In the genomic region with DNA sequence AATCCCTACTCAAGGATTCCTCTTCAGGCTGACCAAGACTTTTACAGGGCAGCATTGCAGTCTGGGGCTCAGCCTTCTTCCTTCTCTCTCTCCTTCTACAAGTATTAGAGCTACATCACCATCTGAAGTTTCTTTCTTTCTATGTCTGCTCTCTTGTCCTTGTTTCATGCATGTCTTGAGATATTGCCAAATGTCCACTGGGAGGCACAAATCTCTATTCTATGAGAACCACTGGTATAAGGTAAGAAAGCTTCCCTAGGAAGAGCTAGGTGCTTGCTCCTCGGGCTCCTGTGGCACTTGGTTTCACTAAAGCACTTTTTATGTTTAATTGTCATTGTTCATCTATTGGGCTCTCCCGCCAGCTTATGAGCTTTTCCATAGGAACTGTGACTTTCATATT, we compare ENCODE assay signal across 20 cellular contexts.
DNase-seq lines count a peak whose midpoint lies in the region; ATAC-seq and TF ChIP-seq lines count a peak whose summit lies in the region.
"Had no signal": no experiment of that assay in that cellular context is flagged by ENCODE, and none has a peak within 500 bp of the region (broad histone marks: within the 10 kb centered on the region; RNA-seq: fewer than 3 reads in every experiment).

No MANE protein-coding gene starts in this region.

- H3K4me3 ChIP-seq in hepatocyte: no peak overlapping the region
- H3K4me3 ChIP-seq: esophagus squamous epithelium, lung, SK-N-MC, smooth muscle cell had no signal

- no peaks in the 10 kb centered on the region for H3K36me3 Mint-ChIP-seq in type B pancreatic cell
- H3K36me3 Mint-ChIP-seq: activated naive CD8-positive, alpha-beta T cell treated with anti-CD3 and anti-CD28 coated beads, Interleukin-2, amount 10 ng/mL, durations not matched to agents 7 days and 5 days; brain; naive thymus-derived CD8-positive, alpha-beta T cell had no signal

- no peak overlapping the region for H3K4me2 ChIP-seq in hepatocyte
- H3K4me2 ChIP-seq: smooth muscle cell had no signal

- TF ChIP-seq CTCF in hepatocyte (IDR thresholded peaks at IDR 0.05; ENCODE audit: poor library complexity) (peak; percentile 33), type B pancreatic cell (conservative IDR thresholded peaks at IDR 0.05) (peak; percentile 30)

- no peak overlapping the region for H2AFZ ChIP-seq in hepatocyte

- ATAC-seq in stimulated activated naive CD8-positive, alpha-beta T cell treated with anti-CD3 and anti-CD28 coated beads, Interleukin-15, amount 100 ng/mL, for 72 hours: peak; percentile 31
- no peak for ATAC-seq in stimulated activated naive CD8-positive, alpha-beta T cell treated with anti-CD3 and anti-CD28 coated beads, Interleukin-15, Interleukin-2, amounts not matched to agents 100 U/mL and 50 U/mL, for 24 hours
- ATAC-seq: activated CD4-positive, alpha-beta T cell treated with anti-CD3 and anti-CD28 coated beads for 36 hours; naive thymus-derived CD8-positive, alpha-beta T cell had no signal

- peaks cover 2% of the 10 kb centered on the region for H3K27me3 ChIP-seq in hepatocyte
- H3K27me3 ChIP-seq: esophagus squamous epithelium had no signal

- in situ Hi-C loops in SK-MEL-5 (cut with HindIII; ENCODE audit: low pct_unique_long_range_greater_than_20kb, low sequenced_read_pairs): no loop called here

- H3K27ac Mint-ChIP-seq in stimulated activated naive CD8-positive, alpha-beta T cell treated with anti-CD3 and anti-CD28 coated beads, Interleukin-15, amount 100 ng/mL, for 72 hours: no peak overlapping the region
- no peak overlapping the region for H3K27ac Mint-ChIP-seq in type B pancreatic cell
- H3K27ac Mint-ChIP-seq: activated CD4-positive, alpha-beta T cell treated with anti-CD3 and anti-CD28 coated beads for 36 hours; activated naive CD8-positive, alpha-beta T cell treated with anti-CD3 and anti-CD28 coated beads, Interleukin-2, amount 10 ng/mL, durations not matched to agents 7 days and 5 days; naive thymus-derived CD8-positive, alpha-beta T cell had no signal

- H3K9me3 ChIP-seq in hepatocyte (ENCODE audit: low read depth): no peaks in the 10 kb centered on the region
- H3K9me3 ChIP-seq: esophagus squamous epithelium had no signal

- no peaks in the 10 kb centered on the region for H4K20me1 ChIP-seq in hepatocyte (ENCODE audit: insufficient read depth, poor library complexity, severe bottlenecking)

- H3K4me1 Mint-ChIP-seq in stimulated activated naive CD8-positive, alpha-beta T cell treated with anti-CD3 and anti-CD28 coated beads, Interleukin-15, amount 100 ng/mL, for 72 hours: no peaks in the 10 kb centered on the region
- H3K4me1 Mint-ChIP-seq in type B pancreatic cell (ENCODE audit: unreplicated experiment): no peaks in the 10 kb centered on the region
- H3K4me1 Mint-ChIP-seq: activated CD4-positive, alpha-beta T cell treated with anti-CD3 and anti-CD28 coated beads for 36 hours; activated naive CD8-positive, alpha-beta T cell treated with anti-CD3 and anti-CD28 coated beads, Interleukin-2, amount 10 ng/mL, durations not matched to agents 7 days and 5 days; naive thymus-derived CD8-positive, alpha-beta T cell had no signal

- no peaks in the 10 kb centered on the region for H3K36me3 ChIP-seq in hepatocyte (replicated peaks; ENCODE audit: insufficient read depth, low read depth)
- H3K36me3 ChIP-seq: esophagus squamous epithelium had no signal

- H3K4me3 Mint-ChIP-seq in stimulated activated naive CD8-positive, alpha-beta T cell treated with anti-CD3 and anti-CD28 coated beads, Interleukin-15, amount 100 ng/mL, for 72 hours: no peak overlapping the region
- H3K4me3 Mint-ChIP-seq in type B pancreatic cell: no peak overlapping the region
- H3K4me3 Mint-ChIP-seq: activated CD4-positive, alpha-beta T cell treated with anti-CD3 and anti-CD28 coated beads for 36 hours; activated naive CD8-positive, alpha-beta T cell treated with anti-CD3 and anti-CD28 coated beads, Interleukin-2, amount 10 ng/mL, durations not matched to agents 7 days and 5 days; brain; naive thymus-derived CD8-positive, alpha-beta T cell had no signal

- H3K9me2 ChIP-seq in hepatocyte (replicated peaks; ENCODE audit: insufficient read depth): no peaks in the 10 kb centered on the region

- no peak overlapping the region for H3K27ac ChIP-seq in hepatocyte
- H3K27ac ChIP-seq: esophagus squamous epithelium, SK-N-MC had no signal

- 66% methylated on average over 2 of the region's 2 CpGs for WGBS in hepatocyte (ENCODE audit: low lambda C conversion rate, missing lambda C conversion rate)

- no peak for DNase-seq in stimulated activated naive CD8-positive, alpha-beta T cell treated with anti-CD3 and anti-CD28 coated beads, Interleukin-15, amount 100 ng/mL, for 72 hours
- DNase-seq in stimulated activated naive CD8-positive, alpha-beta T cell treated with anti-CD3 and anti-CD28 coated beads, Interleukin-15, Interleukin-2, amounts not matched to agents 100 U/mL and 50 U/mL, for 24 hours: no peak
- DNase-seq in SK-MEL-5 (ENCODE audit: low read depth, low spot score): peak; percentile 33
- peak; percentile 28 for DNase-seq in hepatocyte (ENCODE audit: low spot score)
- no peak for DNase-seq in type B pancreatic cell (ENCODE audit: extremely low spot score, unreplicated experiment)
- DNase-seq in ecto neural progenitor cell (ENCODE audit: low spot score): no peak
- no peak for DNase-seq in medulla oblongata (ENCODE audit: extremely low spot score)
- no peak for DNase-seq in COR-L47 (lab: John Stamatoyannopoulos, UW)
- DNase-seq: activated CD4-positive, alpha-beta T cell treated with anti-CD3 and anti-CD28 coated beads for 36 hours; activated naive CD8-positive, alpha-beta T cell treated with anti-CD3 and anti-CD28 coated beads, Interleukin-2, amount 10 ng/mL, durations not matched to agents 7 days and 5 days; dermis blood vessel endothelial cell; EL; esophagus squamous epithelium; naive thymus-derived CD8-positive, alpha-beta T cell; NCI-H1930; stimulated activated CD4-positive, alpha-beta T cell treated with anti-CD3 and anti-CD28 coated beads, Interleukin-4, amount 100 ng/mL, for 24 hours had no signal

- H3K9me3 Mint-ChIP-seq in stimulated activated naive CD8-positive, alpha-beta T cell treated with anti-CD3 and anti-CD28 coated beads, Interleukin-15, amount 100 ng/mL, for 72 hours: no peaks in the 10 kb centered on the region
- no peaks in the 10 kb centered on the region for H3K9me3 Mint-ChIP-seq in type B pancreatic cell
- H3K9me3 Mint-ChIP-seq: activated naive CD8-positive, alpha-beta T cell treated with anti-CD3 and anti-CD28 coated beads, Interleukin-2, amount 10 ng/mL, durations not matched to agents 7 days and 5 days; brain; naive thymus-derived CD8-positive, alpha-beta T cell had no signal

- peaks cover 24% of the 10 kb centered on the region for H3K27me3 Mint-ChIP-seq in stimulated activated naive CD8-positive, alpha-beta T cell treated with anti-CD3 and anti-CD28 coated beads, Interleukin-15, amount 100 ng/mL, for 72 hours
- peaks cover 10% of the 10 kb centered on the region for H3K27me3 Mint-ChIP-seq in type B pancreatic cell
- H3K27me3 Mint-ChIP-seq: activated naive CD8-positive, alpha-beta T cell treated with anti-CD3 and anti-CD28 coated beads, Interleukin-2, amount 10 ng/mL, durations not matched to agents 7 days and 5 days; brain had no signal

- H3K79me2 ChIP-seq in hepatocyte: no peaks in the 10 kb centered on the region

- no peaks in the 10 kb centered on the region for H3K4me1 ChIP-seq in hepatocyte (ENCODE audit: insufficient read depth)
- H3K4me1 ChIP-seq: esophagus squamous epithelium had no signal

Comparison
In these comparisons a context has a peak if more than half of its experiments do, and no peak if none do; other contexts are left out.
1. DNase-seq: peak in SK-MEL-5 (single experiment) and hepatocyte (single experiment); none in stimulated activated naive CD8-positive, alpha-beta T cell treated with anti-CD3 and anti-CD28 coated beads, Interleukin-15, amount 100 ng/mL, for 72 hours (0 of 2), stimulated activated naive CD8-positive, alpha-beta T cell treated with anti-CD3 and anti-CD28 coated beads, Interleukin-15, Interleukin-2, amounts not matched to agents 100 U/mL and 50 U/mL, for 24 hours (single experiment), type B pancreatic cell (single experiment), ecto neural progenitor cell (single experiment), medulla oblongata (single experiment) and COR-L47 (single experiment).